ENCODE assay signal across 34 cellular contexts in the genomic region with DNA sequence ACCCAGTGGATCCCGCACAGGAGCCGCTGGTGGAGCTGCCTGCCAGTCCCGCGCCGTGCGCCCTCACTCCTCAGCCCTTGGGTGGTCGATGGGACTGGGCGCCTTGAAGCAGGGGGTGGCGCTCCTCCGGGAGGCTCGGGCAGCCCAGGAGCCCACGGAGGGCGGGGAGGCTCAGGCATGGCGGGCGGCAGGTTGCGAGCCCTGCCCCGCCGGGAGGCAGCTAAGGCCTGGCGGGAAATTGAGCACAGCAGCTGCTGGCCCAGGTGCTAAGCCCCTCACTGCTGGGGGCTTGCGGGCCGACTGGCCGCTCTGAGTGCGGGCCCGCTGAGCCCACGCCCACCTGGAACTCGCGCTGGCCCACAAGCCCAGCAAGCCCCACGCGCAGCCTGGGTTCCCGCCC.
"Had no signal": no experiment of that assay in that cellular context is flagged by ENCODE, and none has a peak within 500 bp of the region (broad histone marks: within the 10 kb centered on the region; RNA-seq: fewer than 3 reads in every experiment).

No MANE protein-coding gene starts in this region.

- H3K27me3 ChIP-seq: MG63 had no signal

- H3K9me3 ChIP-seq: MG63 had no signal

- DNase-seq: Karpas-422, Kasumi-1, MG63, MM.1S, MV-4-11, NCI-H1048, NCI-H1092, NCI-H1092 treated with DMSO at 0.1 percent for 48 hours, NCI-H1105, NCI-H1105 treated with DMSO at 0.1 percent for 48 hours, NCI-H1417, NCI-H1417 treated with DMSO at 0.1 percent for 48 hours, NCI-H1436, NCI-H1436 treated with DMSO at 0.1 percent for 48 hours, NCI-H146, NCI-H1694, NCI-H1694 treated with DMSO at 0.1 percent for 48 hours, NCI-H187, NCI-H187 treated with DMSO at 0.1 percent for 48 hours, NCI-H1930, NCI-H2029, NCI-H2029 treated with DMSO at 0.1 percent for 48 hours, NCI-H2081, NCI-H2081 treated with DMSO at 0.1 percent for 48 hours, NCI-H2107, NCI-H2171, NCI-H2171 treated with DMSO at 0.1 percent for 48 hours, NCI-H2227 treated with DMSO at 0.1 percent for 48 hours, NCI-H226, NCI-H345, NCI-H446, NCI-H446 treated with DMSO at 0.1 percent for 48 hours, NCI-H510A, NCI-H510A treated with DMSO at 0.1 percent for 48 hours had no signal

- H3K4me3 ChIP-seq: MG63 had no signal

- H3K36me3 ChIP-seq: MG63 had no signal
